In the genomic region with DNA sequence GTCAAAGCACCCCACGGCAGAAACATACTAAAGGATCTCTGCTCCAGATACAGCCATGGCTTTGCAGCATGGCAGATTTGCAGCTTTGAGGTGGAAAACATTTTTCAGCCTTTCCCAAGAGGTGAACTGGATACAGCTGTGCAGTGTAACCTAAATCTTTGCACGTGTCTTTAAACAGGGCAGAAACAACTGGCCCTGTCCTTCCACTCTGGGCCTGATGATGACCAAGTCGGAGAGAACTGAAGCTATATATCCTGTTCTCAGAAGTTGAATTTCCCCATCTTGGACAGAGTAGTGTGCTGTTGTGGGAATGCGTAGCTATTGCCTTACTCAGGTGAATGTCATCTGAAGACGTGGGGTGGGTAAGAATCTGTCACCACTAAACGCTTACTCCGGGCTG, we compare ENCODE assay signal across 18 cellular contexts. TPM values are rescaled to one million over a fixed set of nuclear protein-coding genes. Genes with fewer than 3 reads are reported as not detected.
A peak's percentile ranks its signal among the peaks of the same experiment; 100 is the strongest.
DNase-seq lines count a peak whose midpoint lies in the region; ATAC-seq and TF ChIP-seq lines count a peak whose summit lies in the region.
"Had no signal": no experiment of that assay in that cellular context is flagged by ENCODE, and none has a peak within 500 bp of the region (broad histone marks: within the 10 kb centered on the region; RNA-seq: fewer than 3 reads in every experiment).

No MANE protein-coding gene starts in this region.

- H3K27me3 ChIP-seq in SJCRH30: no peaks in the 10 kb centered on the region
- H3K27me3 ChIP-seq in psoas muscle (ENCODE audit: insufficient read depth in 3 of 3, low read length in 2 of 3): no peaks in the 10 kb centered on the region
- H3K27me3 ChIP-seq in skeletal muscle tissue (ENCODE audit: control insufficient read depth in 3 of 3, insufficient read depth in 3 of 3, low read length in 3 of 3): no peaks in the 10 kb centered on the region
- H3K27me3 ChIP-seq in HAP-1 (ENCODE audit: low read depth): no peaks in the 10 kb centered on the region
- H3K27me3 ChIP-seq: BE2C had no signal

- no peak for TF ChIP-seq CTCF in psoas muscle (IDR thresholded peaks at IDR 0.05)

- H3K9me3 ChIP-seq in SJCRH30 (replicated peaks) (no peaks in the 10 kb centered on the region), psoas muscle (no peaks in the 10 kb centered on the region), skeletal muscle tissue (ENCODE audit: control insufficient read depth in 3 of 3, low read length in 3 of 3) (no peaks in the 10 kb centered on the region), HAP-1 (no peaks in the 10 kb centered on the region)
- H3K9me3 ChIP-seq: BE2C, Caco-2 had no signal

- peak overlapping the region; percentile 97 for H3K27ac ChIP-seq in SJCRH30
- H3K27ac ChIP-seq in psoas muscle: peak overlapping the region; percentile 75
- H3K27ac ChIP-seq in skeletal muscle tissue (ENCODE audit: low read depth, low read length): peak overlapping the region; percentile 50
- H3K27ac ChIP-seq: HL-60 had no signal

- no peak overlapping the region for H3K9ac ChIP-seq in skeletal muscle tissue (ENCODE audit: low read depth in 1 of 3, low read length in 3 of 3)

- DNase-seq in SJCRH30 (peak; percentile 74 to 87), left kidney (ENCODE audit: low read depth, low spot score) (peak; percentile 7), psoas muscle (no peak), DMS153 (lab: John Stamatoyannopoulos, UW) (no peak), cerebellar cortex (ENCODE audit: low spot score) (no peak), HAP-1 (ENCODE audit: low spot score in 2 of 2) (no peak)
- DNase-seq: ACHN; BE2C; Caco-2; CD4-positive, alpha-beta T cell; DMS79; GDM1; HFFc6 had no signal

- H3K4me1 ChIP-seq in SJCRH30 (peaks cover 40% of the 10 kb centered on the region), psoas muscle (peaks cover 60% of the 10 kb centered on the region), skeletal muscle tissue (ENCODE audit: control insufficient read depth in 3 of 3, insufficient read depth in 3 of 3, low read length in 3 of 3) (peaks cover 29 to 66% (median 56%) of the 10 kb centered on the region in 3 donors), HAP-1 (no peaks in the 10 kb centered on the region)
- H3K4me1 ChIP-seq: BE2C, Caco-2 had no signal

- H3K36me3 ChIP-seq in SJCRH30: peaks cover 3% of the 10 kb centered on the region; the same call in 1 of the 2 replicates
- peaks cover 0 to 14% of the 10 kb centered on the region in 2 donors for H3K36me3 ChIP-seq in psoas muscle (ENCODE audit: insufficient read depth in 1 of 2, low read depth in 1 of 2)
- peaks cover 0 to 3% (median 0%) of the 10 kb centered on the region in 3 donors for H3K36me3 ChIP-seq in skeletal muscle tissue (ENCODE audit: control insufficient read depth in 3 of 3, insufficient read depth in 3 of 3, low read length in 3 of 3)
- no peaks in the 10 kb centered on the region for H3K36me3 ChIP-seq in HAP-1 (replicated peaks)
- H3K36me3 ChIP-seq: BE2C had no signal

- in situ Hi-C loops in HAP-1 (cut with MboI; ENCODE audit: low sequenced_read_pairs): no loop called here

- 34 to 43% (median 36%) methylated on average over 7 of the region's 7 CpGs for WGBS in psoas muscle, 3 donors

- peak; percentile 74 to 90 (median 84) for ATAC-seq in psoas muscle
- ATAC-seq: HCT116 had no signal

- intact Hi-C loops in psoas muscle (cut with DNase I): no loop called here

- H3K4me3 ChIP-seq in SJCRH30: peak overlapping the region; percentile 4
- H3K4me3 ChIP-seq in psoas muscle: no peak overlapping the region
- no peak overlapping the region for H3K4me3 ChIP-seq in skeletal muscle tissue (ENCODE audit: low read length in 3 of 3)
- H3K4me3 ChIP-seq in HAP-1: no peak overlapping the region

RNA-seq across cellular contexts. Expression of a gene that starts 19.5 kb away (rescaled TPM):
- total RNA-seq in SJCRH30 (2014; rRNA removed; shearing (Covaris generic)): 8.9 and 11.6 TPM in 2 replicates
- total RNA-seq in psoas muscle: 100 to 1,000 TPM; 113 to 141 (median 127) TPM
- 10 to 100 TPM in 2 of 3 donors, 1 to 10 TPM in 1; 2.8 to 43.8 (median 40.1) TPM for polyA plus RNA-seq in psoas muscle
- 26.1 TPM for total RNA-seq in skeletal muscle tissue
- total RNA-seq: CD4-positive, alpha-beta T cell; Daoy; HFFc6; HT1080 had no signal

Comparison
In these comparisons a context has a peak if more than half of its experiments do, and no peak if none do; other contexts are left out.
1. DNase-seq: peak in SJCRH30 (2 of 2) and left kidney (single experiment); none in psoas muscle (0 of 2), DMS153 (single experiment), cerebellar cortex (single experiment) and HAP-1 (0 of 2).
2. Peak in every context shown above with its lines, with median percentiles within 50 percentile points of each other: H3K27ac ChIP-seq.